1 cellular context compared by ENCODE assay signal in genomic region chr17:42680331-42680808, GRCh38.
TF ChIP-seq lines count a peak whose summit lies in the region.

No MANE protein-coding gene starts in this region.

TF ChIP-seq in H1, 55 proteins besides CTCF, POLR2A, EP300 and RAD21:
- no peak for TF ChIP-seq CEBPB (IDR thresholded peaks at IDR 0.05; ENCODE audit: low read depth, low read length)
- no peak for TF ChIP-seq POLR2AphosphoS5 (IDR thresholded peaks at IDR 0.05; ENCODE audit: low read depth, low read length)
- no peak for TF ChIP-seq CBX5 (IDR thresholded peaks at IDR 0.05; ENCODE audit: low read depth, low read length)
- TF ChIP-seq EZH2 (IDR thresholded peaks at IDR 0.05; ENCODE audit: low read depth, low read length, severe bottlenecking): no peak
- TF ChIP-seq TBP (IDR thresholded peaks at IDR 0.05; ENCODE audit: low read depth, low read length): no peak
- no peak for TF ChIP-seq RBBP5 (IDR thresholded peaks at IDR 0.05; ENCODE audit: borderline replicate concordance, low read depth, low read length)
- no peak for TF ChIP-seq ATF2 (IDR thresholded peaks at IDR 0.05; ENCODE audit: low read length)
- no peak for TF ChIP-seq SUZ12 (IDR thresholded peaks at IDR 0.05; ENCODE audit: low read length)
